In the genomic region with DNA sequence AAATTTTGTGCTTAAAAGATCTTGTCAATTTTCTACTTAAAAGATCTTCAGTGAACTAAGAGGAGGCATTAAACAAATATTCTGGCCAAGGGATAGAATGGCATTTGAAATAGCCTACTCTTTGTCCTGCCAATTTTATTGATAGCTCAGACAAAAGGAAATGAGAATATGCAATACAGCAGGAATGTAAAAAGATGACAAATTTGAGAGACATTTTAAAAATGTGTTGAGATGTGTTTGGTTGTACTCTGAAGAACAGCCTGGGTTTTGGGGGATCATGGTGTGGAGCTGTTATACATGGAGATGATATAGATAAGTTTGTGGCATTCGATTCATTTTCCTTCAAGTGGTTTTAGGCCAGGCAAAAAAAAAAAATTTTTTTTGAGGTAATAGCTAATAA, we compare ENCODE assay signal across 21 cellular contexts.
"Had no signal": no experiment of that assay in that cellular context is flagged by ENCODE, and none has a peak within 500 bp of the region (broad histone marks: within the 10 kb centered on the region; RNA-seq: fewer than 3 reads in every experiment).

No MANE protein-coding gene starts in this region.

- H3K4me3 ChIP-seq: colonic mucosa, gastroesophageal sphincter, lung, pancreas, smooth muscle cell had no signal

- H3K27me3 ChIP-seq: colonic mucosa, gastroesophageal sphincter, pancreas had no signal

- H3K4me2 ChIP-seq: smooth muscle cell had no signal

- H3K27ac ChIP-seq: colonic mucosa, gastroesophageal sphincter, pancreas had no signal

- H3K36me3 Mint-ChIP-seq: immature natural killer cell; natural killer cell treated with Interleukin-12 subunit alpha and Interleukin-12 subunit beta and Interleukin-15 and Interleukin-18, amount 100 ng/mL, for 72 hours had no signal

- H3K27me3 Mint-ChIP-seq: natural killer cell treated with Interleukin-12 subunit alpha and Interleukin-12 subunit beta and Interleukin-15 and Interleukin-18, amount 100 ng/mL, for 72 hours; progenitor cell of endocrine pancreas had no signal

- H3K4me1 ChIP-seq: colonic mucosa, gastroesophageal sphincter had no signal

- H3K36me3 ChIP-seq: colonic mucosa, gastroesophageal sphincter, pancreas had no signal

- H3K27ac Mint-ChIP-seq: endodermal cell; immature natural killer cell; natural killer cell treated with Interleukin-12 subunit alpha and Interleukin-12 subunit beta and Interleukin-15 and Interleukin-18, amount 100 ng/mL, for 72 hours; progenitor cell of endocrine pancreas had no signal

- H3K4me3 Mint-ChIP-seq: endodermal cell; immature natural killer cell; natural killer cell treated with Interleukin-12 subunit alpha and Interleukin-12 subunit beta and Interleukin-15 and Interleukin-18, amount 100 ng/mL, for 72 hours had no signal

- DNase-seq: colonic mucosa; effector CD4-positive, alpha-beta T cell; endodermal cell; erythroblast; immature natural killer cell; kidney; left colon; left ventricle myocardium superior; mesenchymal stem cell; midbrain; occipital lobe; pancreas; right cardiac atrium; stimulated activated CD4-positive, alpha-beta T cell treated with anti-CD3 and anti-CD28 coated beads, Interleukin-2, amount 100 ng/mL, for 48 hours; stimulated activated naive CD4-positive, alpha-beta T cell treated with Interleukin-2 at 50 U/mL for 16 hours; trophoblast cell had no signal

- H3K9me3 Mint-ChIP-seq: immature natural killer cell; natural killer cell treated with Interleukin-12 subunit alpha and Interleukin-12 subunit beta and Interleukin-15 and Interleukin-18, amount 100 ng/mL, for 72 hours had no signal

- H3K9me3 ChIP-seq: colonic mucosa, gastroesophageal sphincter, pancreas had no signal

- H3K4me1 Mint-ChIP-seq: immature natural killer cell had no signal

- ATAC-seq: gastroesophageal sphincter; left colon; left ventricle myocardium superior; natural killer cell treated with Interleukin-12 subunit alpha and Interleukin-12 subunit beta and Interleukin-15 and Interleukin-18, amount 100 ng/mL, for 72 hours; pancreas; right cardiac atrium had no signal
